In genomic region chr3:88059380-88060160, GRCh38 we compare ENCODE assay signal across 8 cellular contexts. TPM values are rescaled to one million over a fixed set of nuclear protein-coding genes. Genes with fewer than 3 reads are reported as not detected.
DNase-seq lines count a peak whose midpoint lies in the region; ATAC-seq, FAIRE-seq and TF ChIP-seq lines count a peak whose summit lies in the region.

No MANE protein-coding gene starts in this region.

- H3K56ac ChIP-seq in H1 (replicated peaks; ENCODE audit: insufficient read length, low read depth, low read length), result no peak overlapping the region

- no peak overlapping the region for H2AFZ ChIP-seq in H1 (ENCODE audit: low read length)

- peaks cover 0 to 75% of the 10 kb centered on the region in 2 experiments; a peak in 3 of 4 replicates for H3K79me2 ChIP-seq in H1 (ENCODE audit: control insufficient read depth in 1 of 2, insufficient read depth in 2 of 2, low read length in 2 of 2)

- H2BK20ac ChIP-seq in H1 (ENCODE audit: low read length), result no peak overlapping the region

- no peak for TF ChIP-seq EP300 in H1 (IDR thresholded peaks at IDR 0.05; ENCODE audit: borderline replicate concordance in 1 of 2, low read depth in 2 of 2, low read length in 2 of 2)

- no peak for TF ChIP-seq RAD21 in H1 (IDR thresholded peaks at IDR 0.05 in 1 of 2, conservative IDR thresholded peaks at IDR 0.05 in 1 of 2; ENCODE audit: low read depth in 2 of 2, low read length in 2 of 2)

- H3K36me3 ChIP-seq in RWPE2 (ENCODE audit: low read depth) (peaks cover 34% of the 10 kb centered on the region), H1 (ENCODE audit: control insufficient read depth in 2 of 4, insufficient read depth in 4 of 4, low read length in 3 of 4) (peaks cover 0 to 27% (median 11%) of the 10 kb centered on the region in 4 experiments; a peak in 6 of 8 replicates), mucosa of rectum (ENCODE audit: control insufficient read depth in 2 of 2, insufficient read depth in 2 of 2, low read length in 2 of 2) (peaks cover 11 to 14% of the 10 kb centered on the region in 2 donors)

- ATAC-seq in HG02642 (IDR thresholded peaks at IDR 0.05; ENCODE audit: poor library complexity, unreplicated experiment) (peak; percentile 16), RWPE2 (ENCODE audit: low read depth) (peak; percentile 6)

- peak overlapping the region; percentile 76 for H4K5ac ChIP-seq in H1 (ENCODE audit: insufficient read length, low read depth, low read length)

- no peak overlapping the region for H2BK120ac ChIP-seq in H1 (replicated peaks; ENCODE audit: low read depth, low read length)

- H4K8ac ChIP-seq in H1 (ENCODE audit: extremely low read depth, insufficient read depth, low read length), result peak overlapping the region; percentile 29; the same call in 1 of the 2 replicates

- POLR2A ChIA-PET in H1 (lab: Charles Lee; ENCODE audit: partially characterized antibody), result interaction anchor here (0.6 to 2.0 kb wide), 4 partner anchors 9 to 90 kb away, joined by 3 to 17 read pairs (median 4); partner anchors contain the start of gene C3orf38

- H3K79me1 ChIP-seq in H1 (ENCODE audit: low read depth, low read length), result peaks cover 3% of the 10 kb centered on the region; the same call in 1 of the 2 replicates

- FAIRE-seq in H1 (lab: Jason Lieb, UNC), result no peak

- H2BK5ac ChIP-seq in H1 (ENCODE audit: low read depth, low read length), result peak overlapping the region; percentile 81; the same call in 1 of the 2 replicates

- H3K23me2 ChIP-seq in H1 (ENCODE audit: low read depth, low read length), result peaks cover 4% of the 10 kb centered on the region; the same call in 1 of the 2 replicates

- TF ChIP-seq POLR2A in H1 (IDR thresholded peaks at IDR 0.05; ENCODE audit: control extremely low read depth in 1 of 2, low read depth in 2 of 2, low read length in 2 of 2), result peak in 1 of 2 experiments; percentile 5; a peak in 1 of 3 replicates

- H3K9ac ChIP-seq in H1 (replicated peaks in 1 of 4; ENCODE audit: extremely low read depth in 1 of 4, low read depth in 3 of 4, low read length in 3 of 4), result peak overlapping the region; percentile 61 to 69 (median 64); a peak in 6 of 7 replicates
- peak overlapping the region; percentile 88 to 98 for H3K9ac ChIP-seq in mucosa of rectum (ENCODE audit: low read depth in 1 of 2, low read length in 2 of 2)

- TF ChIP-seq CTCF in RWPE2 (IDR thresholded peaks at IDR 0.05; ENCODE audit: poor library complexity, severe bottlenecking) (no peak), H1 (IDR thresholded peaks at IDR 0.05; ENCODE audit: control extremely low read depth in 1 of 3, insufficient read depth in 1 of 3, low read depth in 1 of 3, low read length in 3 of 3) (no peak)

- H3K27me3 ChIP-seq in RWPE2 (ENCODE audit: insufficient read depth, poor library complexity, severe bottlenecking) (no peaks in the 10 kb centered on the region), H1 (replicated peaks in 1 of 4; ENCODE audit: control insufficient read depth in 3 of 4, extremely low read depth in 1 of 4, insufficient read depth in 3 of 4, low read length in 3 of 4) (no peaks in the 10 kb centered on the region), mucosa of rectum (ENCODE audit: control insufficient read depth in 2 of 2, insufficient read depth in 2 of 2, low read length in 2 of 2) (no peaks in the 10 kb centered on the region)

- WGBS in H1 (ENCODE audit: extremely low coverage in 1 of 2, insufficient coverage in 1 of 2, insufficient read length in 1 of 2, insufficient replicate concordance in 2 of 2, low coverage in 1 of 2, low lambda C conversion rate in 2 of 2, missing lambda C conversion rate in 1 of 2), 2 experiments, result 1% methylated on average over 43 of the region's 45 CpGs; no CpG with 5 or more reads in 1 of the 2 experiments

- H3K4me2 ChIP-seq in H1 (ENCODE audit: insufficient read depth in 1 of 2, low read depth in 2 of 2, low read length in 2 of 2), result peak overlapping the region; percentile 69 to 85

- H3K27ac ChIP-seq in RWPE2 (ENCODE audit: poor library complexity, severe bottlenecking) (peak overlapping the region; percentile 74), H1 (ENCODE audit: low read depth, low read length) (0 out of 2 replicates have a peak overlapping the region, but pooled peaks have one; percentile 41), mucosa of rectum (ENCODE audit: low read depth in 2 of 2, low read length in 2 of 2) (peak overlapping the region; percentile 90 to 92)

- peak; percentile 66 for DNase-seq in activated effector memory CD4-positive, alpha-beta T cell treated with anti-CD3 and anti-CD28 coated beads, Interleukin-2, amount 50 U/mL, for 16 hours
- no peak for DNase-seq in activated effector memory CD4-positive, alpha-beta T cell treated with Interleukin-2 at 50 U/mL for 16 hours
- DNase-seq in RWPE2 (ENCODE audit: low spot score), result no peak
- no peak for DNase-seq in H1 (ENCODE audit: low read depth in 1 of 2, low spot score in 2 of 2)
- no peak for DNase-seq in superior temporal gyrus (ENCODE audit: extremely low spot score)
- no peak for DNase-seq in activated CD8-positive, alpha-beta memory T cell treated with anti-CD3 and anti-CD28 coated beads for 24 hours

- H2AK5ac ChIP-seq in H1 (ENCODE audit: low read depth, low read length), result no peak overlapping the region

- H3K4ac ChIP-seq in H1 (replicated peaks; ENCODE audit: insufficient read length, low read depth, low read length), result no peak overlapping the region

- no peak overlapping the region for H4K91ac ChIP-seq in H1 (replicated peaks; ENCODE audit: insufficient read length, low read length)

- H3K14ac ChIP-seq in H1 (ENCODE audit: insufficient read length), result no peak overlapping the region

- peaks cover 2 to 11% of the 10 kb centered on the region in 2 experiments for H4K20me1 ChIP-seq in H1 (replicated peaks in 1 of 2; ENCODE audit: control insufficient read depth in 1 of 2, insufficient read depth in 2 of 2, low read length in 2 of 2)

- H3K4me3 ChIP-seq in RWPE2 (ENCODE audit: severe bottlenecking) (peak overlapping the region; percentile 96), H1 (ENCODE audit: extremely low read depth in 1 of 4, insufficient read depth in 2 of 4, low read depth in 3 of 4, low read length in 4 of 4) (peak overlapping the region; percentile 83 to 96 (median 91)), mucosa of rectum (ENCODE audit: low read length in 2 of 2) (peak overlapping the region; percentile 95 to 99)

- peak overlapping the region; percentile 68; the same call in 1 of the 2 replicates for H3K18ac ChIP-seq in H1 (ENCODE audit: extremely low read depth, low read length)

- peaks cover 10% of the 10 kb centered on the region for H3K4me1 ChIP-seq in RWPE2 (ENCODE audit: insufficient read depth, poor library complexity, severe bottlenecking)
- H3K4me1 ChIP-seq in H1 (replicated peaks in 1 of 4; ENCODE audit: control insufficient read depth in 3 of 4, insufficient read depth in 4 of 4, low read length in 3 of 4), result peaks cover 0 to 3% (median 0%) of the 10 kb centered on the region in 4 experiments; a peak in 1 of 7 replicates
- H3K4me1 ChIP-seq in mucosa of rectum (ENCODE audit: control insufficient read depth in 2 of 2, insufficient read depth in 2 of 2, low read length in 2 of 2), result peaks cover 5 to 22% of the 10 kb centered on the region in 2 donors

- no peaks in the 10 kb centered on the region for H3K9me3 ChIP-seq in RWPE2 (ENCODE audit: severe bottlenecking)
- no peaks in the 10 kb centered on the region for H3K9me3 ChIP-seq in H1 (ENCODE audit: insufficient read depth in 2 of 2, low read depth in 1 of 2, low read length in 1 of 2)
- no peaks in the 10 kb centered on the region for H3K9me3 ChIP-seq in mucosa of rectum (ENCODE audit: control insufficient read depth in 2 of 2, low read length in 2 of 2)

- CTCF ChIA-PET in H1 (lab: Charles Lee; ENCODE audit: partially characterized antibody), result interaction anchor here (1.4 kb wide), 1 partner anchor 54 kb away, joined by 4 read pairs; no protein-coding TSS in a partner anchor

- H2BK15ac ChIP-seq in H1 (ENCODE audit: low read length), result no peak overlapping the region

- no peak overlapping the region for H3K23ac ChIP-seq in H1 (ENCODE audit: insufficient read length)

- no peak overlapping the region for H2BK12ac ChIP-seq in H1 (ENCODE audit: low read depth, low read length)

TF ChIP-seq in H1, 55 proteins besides CTCF, POLR2A, EP300 and RAD21:
- TF ChIP-seq ASH2L (IDR thresholded peaks at IDR 0.05; ENCODE audit: low read length), result peak; percentile 66
- TF ChIP-seq CHD2 (IDR thresholded peaks at IDR 0.05; ENCODE audit: low read length), result no peak
- peak in 1 of 2 experiments; percentile 84; a peak in 1 of 4 replicates for TF ChIP-seq HDAC2 (IDR thresholded peaks at IDR 0.05; ENCODE audit: borderline replicate concordance in 1 of 2, low read depth in 2 of 2, low read length in 2 of 2)
- TF ChIP-seq SAP30 (IDR thresholded peaks at IDR 0.05; ENCODE audit: insufficient read depth, insufficient replicate concordance, low read length), result peak; percentile 96
- peak; percentile 11 to 46; a peak in 1 of 4 replicates for TF ChIP-seq SIN3A (conservative IDR thresholded peaks at IDR 0.05 in 1 of 2, IDR thresholded peaks at IDR 0.05 in 1 of 2; ENCODE audit: low read depth in 1 of 2, low read length in 2 of 2)

RNA-seq across cellular contexts. Expression of gene ZNF654, which starts 0.5 kb away (rescaled TPM):
- 5.3 and 6.2 TPM in 2 replicates for total RNA-seq in H1 (2021; fragmentation: NEBNext Ultra II Directional; extraction: Animal tissue kit (Norgen Biotek cat#: 25700))
- polyA plus RNA-seq in H1 (2011; rRNA removed), result 0.47 and 0.82 TPM in 2 replicates
- polyA plus RNA-seq in H1 (2011; cell fraction: cytosol; rRNA removed), result 1.0 TPM
- 1.1 TPM for polyA plus RNA-seq in H1 (2011; cell fraction: nucleus; rRNA removed)
- 0.90 to 1.8 TPM (median 1.4 TPM) in 4 replicates for polyA plus RNA-seq in H1 (2012, experiment 1 of 2)
- polyA plus RNA-seq in H1 (2012, experiment 2 of 2), result 0.29 TPM
- polyA plus RNA-seq in H1 (2013, experiment 1 of 2), result 2.5 TPM
- polyA plus RNA-seq in H1 (2013, experiment 2 of 2), result 2.2 TPM
- 2.2 and 2.7 TPM in 2 replicates for polyA minus RNA-seq in H1 (2011; rRNA and poly(A)+ RNA removed)
- polyA minus RNA-seq in H1 (2011; cell fraction: cytosol; rRNA and poly(A)+ RNA removed), result 6.6 TPM
- polyA minus RNA-seq in H1 (2011; cell fraction: nucleus; rRNA and poly(A)+ RNA removed), result 6.6 TPM

RNA-seq across cellular contexts. Expression of gene CGGBP1, which starts 0.8 kb away (rescaled TPM):
- total RNA-seq in H1 (2021; fragmentation: NEBNext Ultra II Directional; extraction: Animal tissue kit (Norgen Biotek cat#: 25700)), result 57.1 and 61.4 TPM in 2 replicates
- polyA plus RNA-seq in H1 (2011; rRNA removed), result 15.7 and 22.9 TPM in 2 replicates
- polyA plus RNA-seq in H1 (2011; cell fraction: cytosol; rRNA removed), result 34.1 TPM
- polyA plus RNA-seq in H1 (2011; cell fraction: nucleus; rRNA removed), result 26.2 TPM
- polyA plus RNA-seq in H1 (2012, experiment 1 of 2), result 33.0 to 54.1 TPM (median 39.2 TPM) in 4 replicates
- polyA plus RNA-seq in H1 (2012, experiment 2 of 2), result 3.9 TPM
- 42.2 TPM for polyA plus RNA-seq in H1 (2013, experiment 1 of 2)
- 41.3 TPM for polyA plus RNA-seq in H1 (2013, experiment 2 of 2)
- 71.6 and 95.9 TPM in 2 replicates for polyA minus RNA-seq in H1 (2011; rRNA and poly(A)+ RNA removed)
- 28.6 TPM for polyA minus RNA-seq in H1 (2011; cell fraction: cytosol; rRNA and poly(A)+ RNA removed)
- polyA minus RNA-seq in H1 (2011; cell fraction: nucleus; rRNA and poly(A)+ RNA removed), result 49.0 TPM

Comparison
In these comparisons a context has a peak if more than half of its experiments do, and no peak if none do; other contexts are left out.
1. H3K27ac ChIP-seq: peak in every context shown above with its lines; median percentile 91 in mucosa of rectum; 74 in RWPE2; 41 in H1.